In genomic region chr3:45029216-45029615, GRCh38 we compare ENCODE assay signal across 15 cellular contexts. TPM values are rescaled to one million over a fixed set of nuclear protein-coding genes. Genes with fewer than 3 reads are reported as not detected.
"Had no signal": no experiment of that assay in that cellular context is flagged by ENCODE, and none has a peak within 500 bp of the region (broad histone marks: within the 10 kb centered on the region; RNA-seq: fewer than 3 reads in every experiment).

No MANE protein-coding gene starts in this region.

- H3K36me3 Mint-ChIP-seq: activated naive CD8-positive, alpha-beta T cell; natural killer cell had no signal

- H3K9me3 ChIP-seq: breast epithelium, mucosa of descending colon, prostate gland had no signal

- H3K4me3 Mint-ChIP-seq: activated CD4-positive, alpha-beta memory T cell treated with anti-CD3 and anti-CD28 coated beads, Interleukin-2, amount 10 ng/mL, durations not matched to agents 7 days and 5 days; activated CD4-positive, alpha-beta T cell treated with anti-CD3 and anti-CD28 coated beads for 36 hours; activated naive CD8-positive, alpha-beta T cell; natural killer cell had no signal

- H3K4me3 ChIP-seq: breast epithelium, lung, mucosa of descending colon, prostate gland had no signal

- H3K4me1 ChIP-seq: prostate gland had no signal

- H3K27me3 Mint-ChIP-seq: activated CD4-positive, alpha-beta T cell treated with anti-CD3 and anti-CD28 coated beads for 36 hours had no signal

- ATAC-seq: activated CD4-positive, alpha-beta T cell treated with anti-CD3 and anti-CD28 coated beads for 36 hours; mucosa of descending colon; natural killer cell had no signal

- H3K27ac Mint-ChIP-seq: activated CD4-positive, alpha-beta memory T cell treated with anti-CD3 and anti-CD28 coated beads, Interleukin-2, amount 10 ng/mL, durations not matched to agents 7 days and 5 days; activated CD4-positive, alpha-beta T cell treated with anti-CD3 and anti-CD28 coated beads for 36 hours; activated naive CD8-positive, alpha-beta T cell; natural killer cell had no signal

- H3K27ac ChIP-seq: prostate gland, VCaP had no signal

- H3K9me3 Mint-ChIP-seq: activated CD4-positive, alpha-beta memory T cell treated with anti-CD3 and anti-CD28 coated beads, Interleukin-2, amount 10 ng/mL, durations not matched to agents 7 days and 5 days; natural killer cell had no signal

- H3K4me1 Mint-ChIP-seq: activated CD4-positive, alpha-beta T cell treated with anti-CD3 and anti-CD28 coated beads for 36 hours had no signal

- DNase-seq: activated CD4-positive, alpha-beta memory T cell treated with anti-CD3 and anti-CD28 coated beads, Interleukin-2, amount 10 ng/mL, durations not matched to agents 7 days and 5 days; activated CD4-positive, alpha-beta T cell treated with anti-CD3 and anti-CD28 coated beads for 36 hours; activated gamma-delta T cell; activated T-cell treated with anti-CD3 and anti-CD28 coated beads, Interleukin-2, amount 50 U/mL, for 48 hours; hypothalamus; kidney glomerular epithelial cell; mucosa of descending colon; natural killer cell; nucleus accumbens; T-helper 1 cell had no signal

- H3K27me3 ChIP-seq: breast epithelium had no signal

- H3K36me3 ChIP-seq: breast epithelium, prostate gland had no signal

RNA-seq across cellular contexts. Expression of gene CLEC3B, which starts 3.1 kb away (rescaled TPM):
- total RNA-seq: activated CD4-positive, alpha-beta memory T cell treated with anti-CD3 and anti-CD28 coated beads, Interleukin-2, amount 10 ng/mL, durations not matched to agents 7 days and 5 days; activated CD4-positive, alpha-beta T cell treated with anti-CD3 and anti-CD28 coated beads for 36 hours had no signal
